Comparison of ENCODE assay signal across 10 cellular contexts in the genomic region with DNA sequence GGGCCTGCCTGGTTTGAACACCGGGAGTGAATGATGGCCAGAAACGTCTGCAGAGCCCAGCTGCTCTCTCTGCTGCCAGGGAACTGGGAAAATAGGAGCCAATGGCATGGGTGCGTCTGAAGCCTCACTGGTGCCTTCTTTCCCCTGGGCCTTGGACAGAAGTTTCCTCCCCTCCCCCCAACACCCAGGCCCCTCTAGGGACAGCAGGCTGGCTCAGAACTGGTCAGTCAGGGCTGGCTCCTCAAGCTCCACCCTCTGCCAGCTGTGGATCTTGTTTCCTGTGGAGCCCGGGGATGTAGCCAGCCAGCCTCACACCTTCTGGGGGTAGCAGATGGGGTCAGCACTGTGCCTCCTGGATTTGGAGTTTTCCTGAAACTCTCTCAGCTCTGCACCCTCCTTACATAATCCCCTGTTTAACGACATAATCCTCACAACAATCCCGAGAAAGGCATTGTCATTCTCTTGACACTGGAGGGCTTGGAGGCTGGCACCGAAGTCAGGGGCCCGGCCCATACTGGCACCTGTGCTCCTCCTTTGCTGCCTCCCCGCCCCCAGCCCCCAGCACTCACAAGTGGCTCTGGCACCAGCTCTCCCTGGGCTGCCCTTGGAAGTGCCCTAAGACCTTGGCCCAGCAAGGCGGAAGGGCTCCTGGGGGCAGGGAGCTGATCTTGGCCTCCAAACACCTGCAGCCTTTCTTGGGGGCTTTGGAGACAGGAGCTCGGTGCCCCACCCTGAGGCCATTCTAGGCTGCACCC. TPM values are rescaled to one million over a fixed set of nuclear protein-coding genes. Genes with fewer than 3 reads are reported as not detected.
DNase-seq lines count a peak whose midpoint lies in the region; ATAC-seq and TF ChIP-seq lines count a peak whose summit lies in the region.
"Had no signal": no experiment of that assay in that cellular context is flagged by ENCODE, and none has a peak within 500 bp of the region (broad histone marks: within the 10 kb centered on the region; RNA-seq: fewer than 3 reads in every experiment).

No MANE protein-coding gene starts in this region.

- H3K27me3 Mint-ChIP-seq in effector memory CD8-positive, alpha-beta T cell, result peaks cover 0 to 28% of the 10 kb centered on the region in 2 donors
- H3K27me3 Mint-ChIP-seq in naive thymus-derived CD8-positive, alpha-beta T cell, result no peaks in the 10 kb centered on the region

- peaks cover 0 to 3% of the 10 kb centered on the region in 2 donors for H3K4me1 Mint-ChIP-seq in effector memory CD8-positive, alpha-beta T cell (ENCODE audit: low read depth in 2 of 2)
- H3K4me1 Mint-ChIP-seq in naive thymus-derived CD8-positive, alpha-beta T cell, result peaks cover 0 to 2% (median 0%) of the 10 kb centered on the region in 4 donors

- H3K27ac Mint-ChIP-seq in effector memory CD8-positive, alpha-beta T cell, result no peak overlapping the region
- peak overlapping the region in 1 of 10 donors; percentile 11 for H3K27ac Mint-ChIP-seq in naive thymus-derived CD8-positive, alpha-beta T cell

- peak; percentile 36; the same call in 2 of the 3 replicates for ATAC-seq in SK-N-SH treated with all-trans-retinoic acid at 6 μM for 48 hours
- ATAC-seq in effector memory CD8-positive, alpha-beta T cell (replicated peaks), result no peak
- ATAC-seq in naive thymus-derived CD8-positive, alpha-beta T cell, result no peak

- POLR2A ChIA-PET in naive thymus-derived CD8-positive, alpha-beta T cell (lab: Charles Lee), result no interaction called here

- DNase-seq in LHCN-M2 (ENCODE audit: low read depth) (peak; percentile 29), islet precursor cell (peak; percentile 65), superior temporal gyrus (ENCODE audit: extremely low spot score) (peak; percentile 57), NCI-H1105 treated with DMSO at 0.1 percent for 48 hours (lab: John Stamatoyannopoulos, UW) (no peak)
- no peak for DNase-seq in effector memory CD8-positive, alpha-beta T cell
- DNase-seq in naive thymus-derived CD8-positive, alpha-beta T cell, result no peak
- DNase-seq: activated CD4-positive, alpha-beta T cell treated with anti-CD3 and anti-CD28 coated beads for 48 hours; NCI-H1105 had no signal

- no peaks in the 10 kb centered on the region for H3K36me3 Mint-ChIP-seq in effector memory CD8-positive, alpha-beta T cell (ENCODE audit: insufficient read depth)
- no peaks in the 10 kb centered on the region for H3K36me3 Mint-ChIP-seq in naive thymus-derived CD8-positive, alpha-beta T cell

- no peak overlapping the region for H3K4me3 Mint-ChIP-seq in effector memory CD8-positive, alpha-beta T cell
- H3K4me3 Mint-ChIP-seq in naive thymus-derived CD8-positive, alpha-beta T cell, result no peak overlapping the region

- no peaks in the 10 kb centered on the region for H3K9me3 Mint-ChIP-seq in effector memory CD8-positive, alpha-beta T cell
- no peaks in the 10 kb centered on the region for H3K9me3 Mint-ChIP-seq in naive thymus-derived CD8-positive, alpha-beta T cell

TF ChIP-seq in SK-N-SH treated with all-trans-retinoic acid at 6 μM for 48 hours, 23 proteins besides CTCF, POLR2A, EP300 and RAD21:
- no peak for TF ChIP-seq ZFP3 (CRISPR knock-in tag; IDR thresholded peaks at IDR 0.05)
- no peak for TF ChIP-seq CSDC2 (CRISPR knock-in tag; IDR thresholded peaks at IDR 0.05)
- TF ChIP-seq ZNF8 (CRISPR knock-in tag; IDR thresholded peaks at IDR 0.05), result no peak
- no peak for TF ChIP-seq RARB (CRISPR knock-in tag; IDR thresholded peaks at IDR 0.05)
- TF ChIP-seq OSR1 (CRISPR knock-in tag; IDR thresholded peaks at IDR 0.05), result no peak
- TF ChIP-seq PPARA (CRISPR knock-in tag; IDR thresholded peaks at IDR 0.05; ENCODE audit: borderline replicate concordance), result no peak
- no peak for TF ChIP-seq ZNF70 (CRISPR knock-in tag; IDR thresholded peaks at IDR 0.05)
- TF ChIP-seq ZNF565 (CRISPR knock-in tag; conservative IDR thresholded peaks at IDR 0.05; ENCODE audit: low read depth), result no peak
- TF ChIP-seq TCF4 (CRISPR knock-in tag; IDR thresholded peaks at IDR 0.05; ENCODE audit: borderline replicate concordance), result no peak
- no peak for TF ChIP-seq ESRRG (CRISPR knock-in tag; IDR thresholded peaks at IDR 0.05)
- no peak for TF ChIP-seq ARNTL (CRISPR knock-in tag; IDR thresholded peaks at IDR 0.05; ENCODE audit: borderline replicate concordance, low read depth)
- TF ChIP-seq GLIS3 (CRISPR knock-in tag; IDR thresholded peaks at IDR 0.05), result no peak
- TF ChIP-seq, protein P1, sequence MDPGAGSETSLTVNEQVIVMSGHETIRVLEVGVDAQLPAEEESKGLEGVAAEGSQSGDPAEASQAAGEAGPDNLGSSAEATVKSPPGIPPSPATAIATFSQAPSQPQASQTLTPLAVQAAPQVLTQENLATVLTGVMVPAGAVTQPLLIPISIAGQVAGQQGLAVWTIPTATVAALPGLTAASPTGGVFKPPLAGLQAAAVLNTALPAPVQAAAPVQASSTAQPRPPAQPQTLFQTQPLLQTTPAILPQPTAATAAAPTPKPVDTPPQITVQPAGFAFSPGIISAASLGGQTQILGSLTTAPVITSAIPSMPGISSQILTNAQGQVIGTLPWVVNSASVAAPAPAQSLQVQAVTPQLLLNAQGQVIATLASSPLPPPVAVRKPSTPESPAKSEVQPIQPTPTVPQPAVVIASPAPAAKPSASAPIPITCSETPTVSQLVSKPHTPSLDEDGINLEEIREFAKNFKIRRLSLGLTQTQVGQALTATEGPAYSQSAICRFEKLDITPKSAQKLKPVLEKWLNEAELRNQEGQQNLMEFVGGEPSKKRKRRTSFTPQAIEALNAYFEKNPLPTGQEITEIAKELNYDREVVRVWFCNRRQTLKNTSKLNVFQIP (CRISPR knock-in tag; IDR thresholded peaks at IDR 0.05; ENCODE audit: borderline replicate concordance, low read depth), result no peak
- TF ChIP-seq BACH2 (CRISPR knock-in tag; IDR thresholded peaks at IDR 0.05; ENCODE audit: borderline replicate concordance), result no peak

RNA-seq across cellular contexts. Expression of gene LDB3, which starts 5.7 kb away (rescaled TPM):
- 0.06 TPM in 1 of 2 replicates, not detected in the other for total RNA-seq in LHCN-M2 (2014; rRNA removed)
- 0.34 TPM for polyA plus RNA-seq in LHCN-M2 (2012)
- under 1 TPM; 0.08 to 0.29 TPM for total RNA-seq in naive thymus-derived CD8-positive, alpha-beta T cell
- not detected for polyA plus RNA-seq in naive thymus-derived CD8-positive, alpha-beta T cell

RNA-seq across cellular contexts. Expression of gene OPN4, which starts 19.7 kb away (rescaled TPM):
- total RNA-seq in LHCN-M2 (2014; rRNA removed), result not detected in 2 replicates
- 0.04 TPM for polyA plus RNA-seq in LHCN-M2 (2012)
- not detected for total RNA-seq in naive thymus-derived CD8-positive, alpha-beta T cell
- not detected for polyA plus RNA-seq in naive thymus-derived CD8-positive, alpha-beta T cell
- polyA plus RNA-seq: keratinocyte had no signal

Comparison
In these comparisons a context has a peak if more than half of its experiments do, and no peak if none do; other contexts are left out.
1. DNase-seq: peak in LHCN-M2 (single experiment), islet precursor cell (single experiment) and superior temporal gyrus (single experiment); none in effector memory CD8-positive, alpha-beta T cell (0 of 3), naive thymus-derived CD8-positive, alpha-beta T cell (0 of 10) and NCI-H1105 treated with DMSO at 0.1 percent for 48 hours (single experiment).